Comparison of ENCODE assay signal across 23 cellular contexts in the genomic region with DNA sequence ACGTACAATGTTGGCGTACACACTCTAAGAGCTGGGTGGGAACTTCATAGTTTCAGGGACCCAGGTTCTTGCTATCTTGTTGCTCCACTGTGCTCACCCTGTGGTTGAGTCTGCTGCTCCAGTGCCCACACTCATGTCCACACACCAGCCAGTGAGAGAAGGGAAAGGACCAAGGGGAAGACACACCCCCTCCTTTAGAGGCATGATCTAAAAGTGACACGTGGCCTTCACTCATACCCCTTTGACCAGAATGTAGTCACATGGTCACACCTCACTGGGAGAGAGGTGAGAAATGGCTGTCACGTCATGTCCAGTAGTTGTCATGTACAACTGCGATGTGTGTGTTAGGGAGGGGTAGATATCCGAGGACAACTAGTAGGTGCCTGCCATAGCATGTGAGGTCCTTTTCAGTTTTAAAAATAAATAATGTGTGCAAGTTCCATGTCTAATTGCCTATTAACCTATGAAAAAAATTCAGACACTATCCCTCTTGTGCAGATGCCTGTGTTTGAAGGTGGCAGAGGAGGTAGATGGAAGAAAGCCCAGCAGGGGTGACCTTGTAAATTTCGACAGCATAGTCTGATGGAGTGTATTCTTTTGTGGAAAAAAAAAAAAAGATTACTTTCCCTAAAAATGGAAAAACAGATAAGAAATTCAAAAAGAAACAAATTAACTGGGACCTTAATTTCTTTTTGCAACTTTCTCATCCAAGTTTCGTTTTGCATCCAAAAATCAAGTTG.
A peak's percentile ranks its signal among the peaks of the same experiment; 100 is the strongest.
DNase-seq lines count a peak whose midpoint lies in the region; FAIRE-seq and TF ChIP-seq lines count a peak whose summit lies in the region.
"Had no signal": no experiment of that assay in that cellular context is flagged by ENCODE, and none has a peak within 500 bp of the region (broad histone marks: within the 10 kb centered on the region; RNA-seq: fewer than 3 reads in every experiment).

No MANE protein-coding gene starts in this region.

- DNase-seq in ascending aorta (ENCODE audit: low spot score in 2 of 2), result no peak
- DNase-seq in esophagus squamous epithelium (lab: John Stamatoyannopoulos, UW), result no peak
- peak; percentile 22 for DNase-seq in osteoblast (ENCODE audit: insufficient read length, low spot score, missing footprints)
- peak; percentile 56 for DNase-seq in testis
- DNase-seq in SKM-1 (lab: John Stamatoyannopoulos, UW; ENCODE audit: unreplicated experiment), result no peak
- no peak for DNase-seq in midbrain (lab: John Stamatoyannopoulos, UW)
- DNase-seq in urothelium cell line (ENCODE audit: low spot score), result no peak
- DNase-seq in GM20000 (ENCODE audit: low spot score), result no peak
- DNase-seq: activated T-cell treated with anti-CD3 and anti-CD28 coated beads, Interleukin-2, amount 50 U/mL, for 1 hour; glutamatergic neuron; H7; Karpas-422; left colon; MV-4-11; NCI-H2171 treated with DMSO at 0.1 percent for 48 hours; NCI-H524 treated with DMSO at 0.1 percent for 48 hours; posterior cingulate gyrus; stimulated activated CD4-positive, alpha-beta T cell treated with anti-CD3 and anti-CD28 coated beads, Interleukin-2, amount 100 ng/mL, for 24 hours; T-helper 1 cell had no signal

- H3K9me3 ChIP-seq in ascending aorta, result peaks cover 4 to 18% of the 10 kb centered on the region in 2 donors
- H3K9me3 ChIP-seq in esophagus squamous epithelium, result peaks cover 0 to 11% (median 0%) of the 10 kb centered on the region in 3 donors
- no peaks in the 10 kb centered on the region for H3K9me3 ChIP-seq in osteoblast (ENCODE audit: low read depth, low read length)
- no peaks in the 10 kb centered on the region for H3K9me3 ChIP-seq in testis
- H3K9me3 ChIP-seq: SJSA1 had no signal

- no peak for FAIRE-seq in urothelium cell line (lab: Jason Lieb, UNC)
- FAIRE-seq: endometrium, TTC549 had no signal

- WGBS in esophagus squamous epithelium, 2 donors, result 87 to 89% methylated on average over 7 to 8 of the region's 8 CpGs
- WGBS in testis, 2 donors, result 62 to 65% methylated on average over 8 of the region's 8 CpGs

- no peak for TF ChIP-seq CTCF in ascending aorta (IDR thresholded peaks at IDR 0.05)
- TF ChIP-seq CTCF in esophagus squamous epithelium (IDR thresholded peaks at IDR 0.05), result no peak
- no peak for TF ChIP-seq CTCF in osteoblast (IDR thresholded peaks at IDR 0.05; ENCODE audit: extremely low read depth, low read depth, low read length)
- TF ChIP-seq CTCF in testis (IDR thresholded peaks at IDR 0.05), result no peak
- no peak for TF ChIP-seq CTCF in GM20000 (IDR thresholded peaks at IDR 0.05; ENCODE audit: extremely low read depth, missing control alignments)

- TF ChIP-seq POLR2A in esophagus squamous epithelium (IDR thresholded peaks at IDR 0.05), result no peak
- TF ChIP-seq POLR2A in testis (IDR thresholded peaks at IDR 0.05), result no peak

- intact Hi-C loops in ascending aorta (cut with DNase I), result no loop called here
- intact Hi-C loops in esophagus squamous epithelium (cut with DNase I), result no loop called here
- intact Hi-C loops in testis (cut with DNase I; ENCODE audit: low total_unique reads), result no loop called here

- no peak overlapping the region for H3K4me2 ChIP-seq in osteoblast (ENCODE audit: insufficient read depth, low read length)

- H3K27me3 ChIP-seq in ascending aorta, result no peaks in the 10 kb centered on the region
- no peaks in the 10 kb centered on the region for H3K27me3 ChIP-seq in esophagus squamous epithelium
- no peaks in the 10 kb centered on the region for H3K27me3 ChIP-seq in osteoblast (ENCODE audit: insufficient read depth, low read length)
- no peaks in the 10 kb centered on the region for H3K27me3 ChIP-seq in testis
- H3K27me3 ChIP-seq: SJSA1 had no signal

- H3K36me3 ChIP-seq in ascending aorta, result no peaks in the 10 kb centered on the region
- peaks cover 0 to 9% (median 0%) of the 10 kb centered on the region in 3 donors for H3K36me3 ChIP-seq in esophagus squamous epithelium
- H3K36me3 ChIP-seq in osteoblast (ENCODE audit: insufficient read depth, low read length), result no peaks in the 10 kb centered on the region
- no peaks in the 10 kb centered on the region for H3K36me3 ChIP-seq in testis (ENCODE audit: low read depth, missing control alignments)
- H3K36me3 ChIP-seq: SJSA1 had no signal

- H3K4me1 ChIP-seq in ascending aorta (peaks cover 0 to 6% of the 10 kb centered on the region in 2 donors), esophagus squamous epithelium (peaks cover 0 to 39% (median 17%) of the 10 kb centered on the region in 3 donors), osteoblast (ENCODE audit: insufficient read depth, low read length) (no peaks in the 10 kb centered on the region), testis (peaks cover 7% of the 10 kb centered on the region)
- H3K4me1 ChIP-seq: SJSA1 had no signal

- H4K20me1 ChIP-seq in osteoblast (ENCODE audit: insufficient read depth, low read length), result no peaks in the 10 kb centered on the region

- no peak overlapping the region for H2AFZ ChIP-seq in osteoblast (ENCODE audit: low read length)

- H3K27ac ChIP-seq in ascending aorta (peak overlapping the region; percentile 40 to 74), esophagus squamous epithelium (peak overlapping the region in 3 of 4 donors; percentile 69 to 86 (median 80)), osteoblast (ENCODE audit: low read depth, low read length) (no peak overlapping the region), testis (peak overlapping the region; percentile 37 to 74)
- H3K27ac ChIP-seq: SJSA1 had no signal

- no peaks in the 10 kb centered on the region for H3K79me2 ChIP-seq in osteoblast (ENCODE audit: insufficient read depth, low read length)

- H3K4me3 ChIP-seq in ascending aorta (no peak overlapping the region), esophagus squamous epithelium (no peak overlapping the region), osteoblast (ENCODE audit: insufficient read depth, low read length) (no peak overlapping the region), testis (no peak overlapping the region)
- H3K4me3 ChIP-seq: SJSA1, skin epidermis had no signal

Comparison
In these comparisons a context has a peak if more than half of its experiments do, and no peak if none do; other contexts are left out.
1. DNase-seq: peak in osteoblast (single experiment) and testis (single experiment); none in ascending aorta (0 of 2), esophagus squamous epithelium (single experiment), SKM-1 (single experiment), midbrain (single experiment), urothelium cell line (single experiment) and GM20000 (single experiment).